In genomic region chr3:184377882-184378445, GRCh38 we compare ENCODE assay signal across 9 cellular contexts. TPM values are rescaled to one million over a fixed set of nuclear protein-coding genes. Genes with fewer than 3 reads are reported as not detected.
A peak's percentile ranks its signal among the peaks of the same experiment; 100 is the strongest.
DNase-seq lines count a peak whose midpoint lies in the region; ATAC-seq, FAIRE-seq and TF ChIP-seq lines count a peak whose summit lies in the region.
"Had no signal": no experiment of that assay in that cellular context is flagged by ENCODE, and none has a peak within 500 bp of the region (broad histone marks: within the 10 kb centered on the region; RNA-seq: fewer than 3 reads in every experiment).

Gene THPO, minus strand, starts transcription at chr3:184378207. Its CDS starts 1,948 bp downstream, at chr3:184376259.

- FAIRE-seq in pancreas (lab: Jason Lieb, UNC) = no peak
- FAIRE-seq in HTR-8/SVneo (lab: Jason Lieb, UNC) = no peak

- no peaks in the 10 kb centered on the region for H3K36me3 ChIP-seq in pancreas

- WGBS in pancreas, 2 donors = 70% methylated on average over 7 of the region's 7 CpGs

- no peaks in the 10 kb centered on the region for H3K9me3 ChIP-seq in pancreas

- H3K4me3 ChIP-seq in pancreas = no peak within 1 kb of the TSS

- intact Hi-C loops in cardiac septum (cut with DNase I) = no loop called here
- intact Hi-C loops in pancreas (cut with DNase I) = loop anchor here in 1 of 3 donors (5.0 kb wide), 1 partner anchor 159 kb away; no protein-coding TSS in a partner anchor

- H3K27me3 ChIP-seq in pancreas = no peaks in the 10 kb centered on the region

- ATAC-seq in pancreas = peak; percentile 36 to 87 (median 78)

- H3K27ac ChIP-seq in pancreas = peak within 1 kb of the TSS in 2 of 4 donors; percentile 57 to 80

- DNase-seq in COLO668 (lab: John Stamatoyannopoulos, UW; ENCODE audit: unreplicated experiment) (peak; percentile 23), NCI-H69 (lab: John Stamatoyannopoulos, UW) (peak; percentile 60), cardiac septum (ENCODE audit: low spot score) (peak; percentile 74), pancreas (peak in 5 of 6 donors; percentile 69 to 86 (median 80)), putamen (ENCODE audit: low spot score) (no peak), H4 (ENCODE audit: low spot score) (no peak), HTR-8/SVneo (ENCODE audit: insufficient read length, low spot score) (no peak), glomerular visceral epithelial cell (ENCODE audit: extremely low spot score) (no peak)
- DNase-seq: stimulated activated CD4-positive, alpha-beta T cell treated with anti-CD3 and anti-CD28 coated beads, Interleukin-15, amount 100 ng/mL, for 24 hours had no signal

- H3K4me1 ChIP-seq in pancreas = peaks cover 7 to 15% (median 10%) of the 10 kb centered on the region in 3 donors

- TF ChIP-seq CTCF in pancreas (IDR thresholded peaks at IDR 0.05) = no peak

RNA-seq across cellular contexts. Expression of gene THPO, which starts in this region (rescaled TPM):
- 0.48 TPM for total RNA-seq in cardiac septum
- under 1 TPM in 5 of 6 donors, not detected in 1; 0.28 to 0.72 (median 0.54) TPM for total RNA-seq in pancreas
- 1 to 10 TPM in 1 of 2 donors, under 1 TPM in 1; 0.40 to 1.3 TPM for polyA plus RNA-seq in pancreas
- 0.43 and 0.74 TPM in 2 replicates for total RNA-seq in H4 (2014; rRNA removed; shearing (Covaris generic))

Comparison
In these comparisons a context has a peak if more than half of its experiments do, and no peak if none do; other contexts are left out.
1. Peak in DNase-seq in cardiac septum; RNA of the gene not detected or under 1 TPM.
2. DNase-seq: peak in COLO668 (single experiment), NCI-H69 (single experiment) and pancreas (5 of 6); none in putamen (single experiment), H4 (single experiment), HTR-8/SVneo (single experiment) and glomerular visceral epithelial cell (single experiment).